12 cellular contexts compared by ENCODE assay signal in the genomic region with DNA sequence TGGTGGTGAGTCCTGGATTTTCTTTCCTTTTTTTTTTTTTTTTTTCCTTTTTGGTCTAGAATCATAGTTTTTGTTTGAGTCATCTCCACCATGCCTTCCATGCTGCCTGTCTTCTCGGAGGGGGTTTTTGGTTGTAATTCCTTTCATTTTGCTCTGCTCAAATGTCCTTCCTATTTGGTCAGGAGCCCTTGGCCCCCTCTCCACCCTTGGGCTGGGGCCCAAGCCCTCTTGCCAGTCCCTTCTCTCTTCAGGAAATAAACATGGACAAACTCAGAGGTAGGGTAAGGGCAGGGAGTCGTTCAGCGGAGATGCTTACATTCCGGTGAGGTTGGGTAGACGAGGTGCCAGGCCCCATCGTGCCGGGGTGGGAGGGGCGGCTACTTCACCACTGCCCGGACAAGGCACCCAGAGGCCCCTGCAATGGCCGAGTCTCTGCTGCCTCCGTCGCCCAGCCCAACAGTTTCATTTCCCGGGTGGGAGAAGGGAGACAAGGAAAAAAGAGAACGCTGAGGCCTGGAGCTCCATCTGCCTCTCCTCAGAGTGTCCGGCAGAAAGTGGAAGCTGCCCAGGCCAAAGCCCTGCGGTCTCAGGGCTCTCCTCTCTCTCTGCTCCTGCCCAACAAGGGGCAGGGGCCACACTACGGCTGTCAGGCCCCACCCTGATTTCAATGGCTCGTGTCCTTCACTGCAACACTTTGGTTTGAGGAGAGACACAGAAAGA. TPM values are rescaled to one million over a fixed set of nuclear protein-coding genes. Genes with fewer than 3 reads are reported as not detected.
DNase-seq lines count a peak whose midpoint lies in the region; ATAC-seq, FAIRE-seq and TF ChIP-seq lines count a peak whose summit lies in the region.
"Had no signal": no experiment of that assay in that cellular context is flagged by ENCODE, and none has a peak within 500 bp of the region (broad histone marks: within the 10 kb centered on the region; RNA-seq: fewer than 3 reads in every experiment).

No MANE protein-coding gene starts in this region.

- intact Hi-C loops in PC-9 (cut with micrococcal nuclease; ENCODE audit: unreplicated experiment): no loop called here

- H3K4me2 ChIP-seq in PC-9: peak overlapping the region; percentile 26
- H3K4me2 ChIP-seq in fibroblast of lung (ENCODE audit: extremely low read depth, insufficient read depth, low read length): peak overlapping the region; percentile 28
- H3K4me2 ChIP-seq: hepatocyte had no signal

- DNase-seq in GM18507 (ENCODE audit: extremely low spot score, insufficient read length, low read depth) (no peak), PC-9 (peak in 1 of 2 experiments; percentile 50), fibroblast of lung (ENCODE audit: low read depth in 2 of 2) (peak; percentile 59 to 83), GM12892 (ENCODE audit: insufficient read length) (no peak), DMS153 (lab: John Stamatoyannopoulos, UW) (no peak)
- DNase-seq: activated naive CD4-positive, alpha-beta T cell had no signal

- H3K27ac ChIP-seq in PC-9: no peak overlapping the region
- H3K27ac ChIP-seq in fibroblast of lung (ENCODE audit: insufficient read depth, low read length): peak overlapping the region; percentile 65
- peak overlapping the region; percentile 60 for H3K27ac ChIP-seq in skeletal muscle tissue (ENCODE audit: low read depth, low read length)
- H3K27ac ChIP-seq: hepatocyte, psoas muscle had no signal

- no peaks in the 10 kb centered on the region for H3K9me2 ChIP-seq in PC-9 (ENCODE audit: insufficient read depth)

- CTCF ChIA-PET in PC-9 (lab: Charles Lee): no interaction called here

- TF ChIP-seq CTCF in PC-9 (conservative IDR thresholded peaks at IDR 0.05): no peak
- no peak for TF ChIP-seq CTCF in fibroblast of lung (conservative IDR thresholded peaks at IDR 0.05 in 1 of 2, IDR thresholded peaks at IDR 0.05 in 1 of 2; ENCODE audit: low read depth in 1 of 2, low read length in 2 of 2)

- H3K79me2 ChIP-seq in PC-9 (ENCODE audit: low read depth) (no peaks in the 10 kb centered on the region), fibroblast of lung (ENCODE audit: control insufficient read depth, insufficient read depth, low read length) (no peaks in the 10 kb centered on the region)
- H3K79me2 ChIP-seq: hepatocyte had no signal

- H2AFZ ChIP-seq in PC-9 (no peak overlapping the region), fibroblast of lung (ENCODE audit: low read length) (peak overlapping the region; percentile 69)
- H2AFZ ChIP-seq: hepatocyte had no signal

- H3F3A ChIP-seq in PC-9 (ENCODE audit: insufficient read depth, low read depth): peaks cover 27% of the 10 kb centered on the region

- TSS peak; percentile 70 for BruUV-seq in PC-9 (replicated peaks; lab: Mats Ljungman, UMichigan)

- TF ChIP-seq POLR2A in GM12892 (IDR thresholded peaks at IDR 0.05; ENCODE audit: low read depth, low read length): no peak

- POLR2A ChIA-PET in PC-9 (lab: Charles Lee; ENCODE audit: unreplicated experiment): no interaction called here

- peak; percentile 56 for FAIRE-seq in GM18507 (lab: Jason Lieb, UNC)
- no peak for FAIRE-seq in GM12892 (lab: Jason Lieb, UNC)

- H4K20me1 ChIP-seq in PC-9 (ENCODE audit: insufficient read depth) (no peaks in the 10 kb centered on the region), fibroblast of lung (ENCODE audit: control insufficient read depth, extremely low read depth, insufficient read depth, low read length) (no peaks in the 10 kb centered on the region)

- no peak overlapping the region for H3K9ac ChIP-seq in fibroblast of lung (ENCODE audit: insufficient read depth, low read length)
- peak overlapping the region in 1 of 3 donors; percentile 45 for H3K9ac ChIP-seq in skeletal muscle tissue (ENCODE audit: low read depth in 1 of 3, low read length in 3 of 3)

- H3K27me3 ChIP-seq in PC-9 (ENCODE audit: insufficient read depth, low read depth) (no peaks in the 10 kb centered on the region), fibroblast of lung (ENCODE audit: control insufficient read depth, insufficient read depth, low read length) (no peaks in the 10 kb centered on the region), skeletal muscle tissue (ENCODE audit: control insufficient read depth in 3 of 3, insufficient read depth in 3 of 3, low read length in 3 of 3) (no peaks in the 10 kb centered on the region)
- H3K27me3 ChIP-seq: hepatocyte had no signal

- H3K9me3 ChIP-seq in PC-9 (ENCODE audit: insufficient read depth, low read depth): no peaks in the 10 kb centered on the region
- no peaks in the 10 kb centered on the region for H3K9me3 ChIP-seq in fibroblast of lung (ENCODE audit: control insufficient read depth, insufficient read depth, low read depth, low read length)
- H3K9me3 ChIP-seq in skeletal muscle tissue (ENCODE audit: control insufficient read depth in 3 of 3, low read length in 3 of 3): no peaks in the 10 kb centered on the region
- H3K9me3 ChIP-seq: psoas muscle had no signal

- H3K4me3 ChIP-seq in PC-9: no peak overlapping the region
- H3K4me3 ChIP-seq in fibroblast of lung (replicated peaks in 1 of 4; ENCODE audit: control extremely low read depth in 1 of 4, insufficient read depth in 1 of 4, low read depth in 3 of 4, low read length in 4 of 4): peak overlapping the region in 1 of 4 experiments; percentile 14
- no peak overlapping the region for H3K4me3 ChIP-seq in skeletal muscle tissue (ENCODE audit: low read length in 3 of 3)
- H3K4me3 ChIP-seq: hepatocyte, psoas muscle had no signal

- H3K36me3 ChIP-seq in PC-9 (ENCODE audit: low read depth) (no peaks in the 10 kb centered on the region), fibroblast of lung (ENCODE audit: control insufficient read depth, insufficient read depth, low read length) (no peaks in the 10 kb centered on the region), skeletal muscle tissue (ENCODE audit: control insufficient read depth in 3 of 3, insufficient read depth in 3 of 3, low read length in 3 of 3) (no peaks in the 10 kb centered on the region)

- ATAC-seq in GM18520 (IDR thresholded peaks at IDR 0.05; ENCODE audit: unreplicated experiment): no peak
- no peak for ATAC-seq in GM18502 (IDR thresholded peaks at IDR 0.05; ENCODE audit: poor library complexity, unreplicated experiment)
- ATAC-seq: psoas muscle had no signal

- 0 out of 2 replicates have a peak, but pooled peaks cover 11% of the 10 kb centered on the region for H3K4me1 ChIP-seq in PC-9 (replicated peaks; ENCODE audit: insufficient read depth)
- H3K4me1 ChIP-seq in fibroblast of lung (ENCODE audit: control insufficient read depth, extremely low read depth, insufficient read depth, low read length): peaks cover 9% of the 10 kb centered on the region
- peaks cover 2 to 13% (median 3%) of the 10 kb centered on the region in 3 donors for H3K4me1 ChIP-seq in skeletal muscle tissue (ENCODE audit: control insufficient read depth in 3 of 3, insufficient read depth in 3 of 3, low read length in 3 of 3)
- H3K4me1 ChIP-seq: psoas muscle had no signal

RNA-seq across cellular contexts. Expression of a gene that starts 12.7 kb away (rescaled TPM):
- 19.4 and 21.6 TPM in 2 replicates for total RNA-seq in PC-9 (2021)
- total RNA-seq in fibroblast of lung: 7.7 and 9.9 TPM in 2 replicates
- polyA plus RNA-seq in fibroblast of lung: 5.1 and 6.6 TPM in 2 replicates
- polyA plus RNA-seq in fibroblast of lung (2012): 7.4 and 11.2 TPM in 2 replicates
- polyA minus RNA-seq in fibroblast of lung (ENCODE audit: low replicate concordance): 34.2 and 46.5 TPM in 2 replicates
- total RNA-seq in skeletal muscle tissue: 7.8 TPM
- 3.2 TPM for polyA plus RNA-seq in GM12892 (2012; ENCODE audit: missing spikeins)

RNA-seq across cellular contexts. Expression of a gene that starts 18.6 kb away (rescaled TPM):
- total RNA-seq in PC-9 (2021) (0.96 and 1.1 TPM in 2 replicates), fibroblast of lung (0.77 and 3.5 TPM in 2 replicates), skeletal muscle tissue (1.0 TPM)
- polyA plus RNA-seq in fibroblast of lung: 0.03 and 0.69 TPM in 2 replicates
- polyA plus RNA-seq in fibroblast of lung (2012): 0.31 and 1.4 TPM in 2 replicates
- polyA minus RNA-seq in fibroblast of lung (ENCODE audit: low replicate concordance): 0.12 and 3.6 TPM in 2 replicates
- not detected for polyA plus RNA-seq in GM12892 (2012; ENCODE audit: missing spikeins)
- total RNA-seq: SK-MEL-5 had no signal

RNA-seq across cellular contexts. Expression of a gene that starts 43.6 kb away (rescaled TPM):
- total RNA-seq in PC-9 (2021) (2.9 and 3.5 TPM in 2 replicates), fibroblast of lung (under 0.01 and 0.17 TPM in 2 replicates), skeletal muscle tissue (0.52 TPM)
- polyA plus RNA-seq in fibroblast of lung: 0.31 and 0.43 TPM in 2 replicates
- 0.56 and 0.91 TPM in 2 replicates for polyA plus RNA-seq in fibroblast of lung (2012)
- polyA minus RNA-seq in fibroblast of lung (ENCODE audit: low replicate concordance): 0.39 TPM in 1 of 2 replicates, not detected in the other
- polyA plus RNA-seq in GM12892 (2012; ENCODE audit: missing spikeins): 21.0 TPM
- total RNA-seq: hepatocyte, SK-MEL-5 had no signal

Comparison
In these comparisons a context has a peak if more than half of its experiments do, and no peak if none do; other contexts are left out.
1. DNase-seq: peak in fibroblast of lung (2 of 2); none in GM18507 (single experiment), GM12892 (single experiment) and DMS153 (single experiment).